Comparison of ENCODE assay signal across 9 cellular contexts in genomic region chr18:3455090-3455640, GRCh38. TPM values are rescaled to one million over a fixed set of nuclear protein-coding genes. Genes with fewer than 3 reads are reported as not detected.
DNase-seq lines count a peak whose midpoint lies in the region; ATAC-seq and TF ChIP-seq lines count a peak whose summit lies in the region.
"Had no signal": no experiment of that assay in that cellular context is flagged by ENCODE, and none has a peak within 500 bp of the region (broad histone marks: within the 10 kb centered on the region; RNA-seq: fewer than 3 reads in every experiment).

No MANE protein-coding gene starts in this region.

- H4K20me1 ChIP-seq in SU-DHL-6 (ENCODE audit: low read depth, low read length) = no peaks in the 10 kb centered on the region

- DNase-seq in fibroblast of mammary gland (ENCODE audit: low read depth) (no peak), retinal pigment epithelial cell (ENCODE audit: low read depth) (no peak), Kasumi-1 (lab: John Stamatoyannopoulos, UW) (no peak), sciatic nerve (ENCODE audit: low spot score) (no peak), NCI-H2107 treated with DMSO at 0.1 percent for 48 hours (lab: John Stamatoyannopoulos, UW; ENCODE audit: unreplicated experiment) (no peak)
- no peak for DNase-seq in activated effector memory CD4-positive, alpha-beta T cell treated with anti-CD3 and anti-CD28 coated beads, Interleukin-2, amount 50 U/mL, for 16 hours
- DNase-seq: occipital lobe had no signal

- peak overlapping the region; percentile 65 for H3K4me2 ChIP-seq in SU-DHL-6 (ENCODE audit: low read depth, low read length, poor library complexity, severe bottlenecking)

- H3K4me1 ChIP-seq in ES-I3 (ENCODE audit: insufficient read depth, low read length) = peaks cover 29% of the 10 kb centered on the region

- H3K9ac ChIP-seq in ES-I3 (ENCODE audit: low read depth, low read length) (peak overlapping the region; percentile 99), SU-DHL-6 (ENCODE audit: low read length) (no peak overlapping the region)

- H3K27me3 ChIP-seq in SU-DHL-6 (ENCODE audit: low read length) = no peaks in the 10 kb centered on the region

- H3F3A ChIP-seq in SU-DHL-6 (ENCODE audit: insufficient read depth) = no peaks in the 10 kb centered on the region

- H2AFZ ChIP-seq in SU-DHL-6 (ENCODE audit: low read depth, low read length, severe bottlenecking) = no peak overlapping the region

- ATAC-seq in sciatic nerve = no peak

- H3K9me2 ChIP-seq in SU-DHL-6 (replicated peaks; ENCODE audit: insufficient read depth, low read length) = no peaks in the 10 kb centered on the region

- peaks cover 40% of the 10 kb centered on the region for H3K36me3 ChIP-seq in ES-I3 (ENCODE audit: insufficient read depth, low read length)
- no peaks in the 10 kb centered on the region for H3K36me3 ChIP-seq in SU-DHL-6 (ENCODE audit: low read length)

- H3K79me2 ChIP-seq in SU-DHL-6 (ENCODE audit: insufficient read depth, low read length) = no peaks in the 10 kb centered on the region

- H3K4me3 ChIP-seq in SU-DHL-6 (ENCODE audit: insufficient read depth, low read length, poor library complexity, severe bottlenecking) (no peak overlapping the region), fibroblast of mammary gland (ENCODE audit: control insufficient read depth, low read depth, low read length) (peak overlapping the region; percentile 32), retinal pigment epithelial cell (ENCODE audit: low read length) (peak overlapping the region; percentile 86)

- intact Hi-C loops in sciatic nerve (cut with DNase I) = loop anchor here (10.0 kb wide), 1 partner anchor 180 kb away; no protein-coding TSS in a partner anchor

- TF ChIP-seq CTCF in SU-DHL-6 (IDR thresholded peaks at IDR 0.05; ENCODE audit: insufficient read depth, low read length, poor library complexity, severe bottlenecking) (no peak), fibroblast of mammary gland (conservative IDR thresholded peaks at IDR 0.05; ENCODE audit: control insufficient read depth, insufficient read depth, low read depth, low read length) (no peak), retinal pigment epithelial cell (conservative IDR thresholded peaks at IDR 0.05; ENCODE audit: low read depth, low read length) (no peak)

- H3K9me3 ChIP-seq in ES-I3 (ENCODE audit: control insufficient read depth, insufficient read depth, low read length) (no peaks in the 10 kb centered on the region), SU-DHL-6 (ENCODE audit: insufficient read depth, low read length) (no peaks in the 10 kb centered on the region)

- no peak overlapping the region for H3K27ac ChIP-seq in SU-DHL-6 (ENCODE audit: low read depth, low read length)

RNA-seq across cellular contexts. Expression of gene TGIF1, which starts 5.2 kb away (rescaled TPM):
- 59.3 TPM for total RNA-seq in sciatic nerve
